ENCODE assay signal across 1 cellular context in the genomic region with DNA sequence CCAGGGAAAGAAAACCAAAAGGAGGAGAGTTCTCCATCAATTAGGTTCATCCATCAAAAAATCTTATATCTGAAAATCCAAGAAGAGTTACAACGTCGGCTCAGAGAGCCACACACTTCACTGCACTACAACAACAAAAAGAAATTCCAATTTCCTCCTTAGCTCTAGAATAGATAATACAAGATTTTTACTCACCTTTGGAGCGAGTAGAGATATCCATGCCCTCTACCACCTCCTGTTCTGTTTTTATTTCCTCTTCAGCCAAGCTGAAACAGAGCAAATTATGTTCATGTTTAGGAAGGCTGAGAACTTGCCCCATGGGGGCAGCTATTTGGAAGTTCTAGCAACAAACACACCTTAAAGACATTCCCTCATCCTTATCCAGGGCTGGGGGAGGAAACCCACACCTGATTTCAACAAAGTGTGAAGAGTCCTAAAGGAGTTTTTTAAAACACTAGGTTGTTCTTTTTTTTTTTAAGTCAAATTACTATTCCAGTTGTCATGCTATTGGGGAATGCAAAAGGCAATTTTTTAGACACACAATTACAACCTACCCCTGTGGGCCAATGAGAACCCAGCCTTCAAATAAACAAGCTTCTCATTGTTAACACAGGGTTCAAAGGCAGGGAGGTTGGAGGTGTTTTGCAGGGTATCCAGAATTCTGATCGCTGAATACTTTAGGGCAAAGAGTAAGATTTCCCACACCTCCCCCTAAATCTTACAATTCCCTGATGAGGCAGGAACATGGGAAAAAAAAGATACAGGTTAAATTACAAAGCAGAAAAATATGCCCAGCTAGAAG.
TF ChIP-seq lines count a peak whose summit lies in the region.

No MANE protein-coding gene starts in this region.

TF ChIP-seq in K562, 482 proteins besides CTCF, POLR2A, EP300 and RAD21:
- TF ChIP-seq U2AF1 (optimal IDR thresholded peaks at IDR 0.05; ENCODE audit: low read depth, low read length): no peak
- no peak for TF ChIP-seq PHF8 (IDR thresholded peaks at IDR 0.05; ENCODE audit: borderline replicate concordance, low read length)
- no peak for TF ChIP-seq HNRNPH1 (optimal IDR thresholded peaks at IDR 0.05; ENCODE audit: low read depth, low read length)
- no peak for TF ChIP-seq ZNF217 (CRISPR knock-in tag; IDR thresholded peaks at IDR 0.05)
- TF ChIP-seq ZNF696 (CRISPR knock-in tag; conservative IDR thresholded peaks at IDR 0.05): no peak
- peak; percentile 78 for TF ChIP-seq EWSR1 (IDR thresholded peaks at IDR 0.05; ENCODE audit: borderline replicate concordance, low read depth, partially characterized antibody)
